Comparison of ENCODE assay signal across 10 cellular contexts in genomic region chr5:121783700-121784099, GRCh38.
"Had no signal": no experiment of that assay in that cellular context is flagged by ENCODE, and none has a peak within 500 bp of the region (broad histone marks: within the 10 kb centered on the region; RNA-seq: fewer than 3 reads in every experiment).

No MANE protein-coding gene starts in this region.

- H3K27ac Mint-ChIP-seq: HFFc6 had no signal

- H3K4me2 ChIP-seq: KMS-11 had no signal

- H3K4me3 ChIP-seq: GM23248, HAP-1 had no signal

- ATAC-seq: HCT116 had no signal

- H3K9ac ChIP-seq: GM23248, KMS-11 had no signal

- FAIRE-seq: H1, H54, HTR-8/SVneo had no signal

- DNase-seq: GM23248, HFFc6, IMR-90, KBM-7 had no signal

- H3K4me3 Mint-ChIP-seq: HFFc6 had no signal

- H3K36me3 ChIP-seq: HAP-1 had no signal

- H2AFZ ChIP-seq: GM23248 had no signal

- H3K27ac ChIP-seq: GM23248, KMS-11 had no signal

- H3K9me3 ChIP-seq: HAP-1 had no signal
